In genomic region chr3:60076307-60076706, GRCh38 we compare ENCODE assay signal across 15 cellular contexts.
DNase-seq lines count a peak whose midpoint lies in the region; ATAC-seq and TF ChIP-seq lines count a peak whose summit lies in the region.
"Had no signal": no experiment of that assay in that cellular context is flagged by ENCODE, and none has a peak within 500 bp of the region (broad histone marks: within the 10 kb centered on the region; RNA-seq: fewer than 3 reads in every experiment).

No MANE protein-coding gene starts in this region.

- peak overlapping the region; percentile 75 for H3K4me3 Mint-ChIP-seq in activated naive CD4-positive, alpha-beta T cell treated with anti-CD3 and anti-CD28 coated beads for 36 hours
- H3K4me3 Mint-ChIP-seq in WTC11, result no peak overlapping the region
- H3K4me3 Mint-ChIP-seq: neural crest cell had no signal

- intact Hi-C loops in activated naive CD4-positive, alpha-beta T cell treated with anti-CD3 and anti-CD28 coated beads for 36 hours (cut with micrococcal nuclease), result loop anchor here (5.0 kb wide), 1 partner anchor 356 kb away; no protein-coding TSS in a partner anchor
- intact Hi-C loops in tibial artery (cut with DNase I; ENCODE audit: low total_unique reads), result no loop called here

- CTCF ChIA-PET in activated naive CD4-positive, alpha-beta T cell treated with anti-CD3 and anti-CD28 coated beads for 36 hours (lab: Charles Lee), result interaction anchor here (1.0 to 1.4 kb wide), 4 partner anchors 10 to 94 kb away, joined by 3 read pairs; no protein-coding TSS in a partner anchor
- CTCF ChIA-PET in WTC11 (lab: Charles Lee), result no interaction called here

- H3K4me1 Mint-ChIP-seq in activated naive CD4-positive, alpha-beta T cell treated with anti-CD3 and anti-CD28 coated beads for 36 hours (ENCODE audit: low read depth), result peaks cover 75% of the 10 kb centered on the region
- peaks cover 12% of the 10 kb centered on the region for H3K4me1 Mint-ChIP-seq in WTC11

- H3K9me3 Mint-ChIP-seq in activated naive CD4-positive, alpha-beta T cell treated with anti-CD3 and anti-CD28 coated beads for 36 hours, result peaks cover 5% of the 10 kb centered on the region
- H3K9me3 Mint-ChIP-seq in WTC11, result peaks cover 13% of the 10 kb centered on the region

- peaks cover 9% of the 10 kb centered on the region for H3K36me3 Mint-ChIP-seq in activated naive CD4-positive, alpha-beta T cell treated with anti-CD3 and anti-CD28 coated beads for 36 hours (ENCODE audit: low read depth)
- H3K36me3 Mint-ChIP-seq in WTC11, result 0 out of 2 replicates have a peak, but pooled peaks cover 3% of the 10 kb centered on the region

- POLR2A ChIA-PET in WTC11 (lab: Charles Lee), result no interaction called here

- H3K36me3 ChIP-seq in tibial artery, result no peaks in the 10 kb centered on the region
- H3K36me3 ChIP-seq: gastrocnemius medialis had no signal

- TF ChIP-seq CTCF in epithelial cell of proximal tubule (conservative IDR thresholded peaks at IDR 0.05; ENCODE audit: low read depth, low read length) (no peak), tibial artery (IDR thresholded peaks at IDR 0.05) (no peak), WTC11 (IDR thresholded peaks at IDR 0.05) (no peak)

- peak overlapping the region; percentile 98 for H3K27ac Mint-ChIP-seq in activated naive CD4-positive, alpha-beta T cell treated with anti-CD3 and anti-CD28 coated beads for 36 hours
- no peak overlapping the region for H3K27ac Mint-ChIP-seq in WTC11

- no peaks in the 10 kb centered on the region for H3K9me3 ChIP-seq in tibial artery
- H3K9me3 ChIP-seq: gastrocnemius medialis had no signal

- ATAC-seq in HG02763 (IDR thresholded peaks at IDR 0.05; ENCODE audit: unreplicated experiment) (no peak), WTC11 (no peak)
- ATAC-seq: gastrocnemius medialis, SK-N-SH treated with all-trans-retinoic acid at 6 μM for 48 hours had no signal

- no peaks in the 10 kb centered on the region for H3K27me3 ChIP-seq in tibial artery
- H3K27me3 ChIP-seq: gastrocnemius medialis had no signal

- no peak overlapping the region for H3K27ac ChIP-seq in tibial artery
- H3K27ac ChIP-seq: gastrocnemius medialis had no signal

- H3K4me1 ChIP-seq in tibial artery, result peaks cover 0 to 9% (median 0%) of the 10 kb centered on the region in 4 donors
- H3K4me1 ChIP-seq: gastrocnemius medialis had no signal

- DNase-seq in activated naive CD4-positive, alpha-beta T cell treated with anti-CD3 and anti-CD28 coated beads for 36 hours, result no peak
- DNase-seq in activated naive CD4-positive, alpha-beta T cell (lab: John Stamatoyannopoulos, UW), result no peak
- peak; percentile 49 for DNase-seq in OCI-M1 (lab: John Stamatoyannopoulos, UW)
- no peak for DNase-seq in epithelial cell of proximal tubule (ENCODE audit: low read depth)
- no peak for DNase-seq in tibial artery
- DNase-seq in HT-29 (ENCODE audit: low spot score), result no peak
- DNase-seq in WTC11 (ENCODE audit: low spot score), result no peak
- DNase-seq: anterior cingulate cortex, gastrocnemius medialis, GDM1, islet precursor cell, NCI-H146 had no signal

- H3K4me3 ChIP-seq in epithelial cell of proximal tubule (ENCODE audit: low read depth, low read length) (peak overlapping the region; percentile 9), tibial artery (peak overlapping the region; percentile 17 to 19)
- H3K4me3 ChIP-seq: gastrocnemius medialis had no signal

- H3K27me3 Mint-ChIP-seq in activated naive CD4-positive, alpha-beta T cell treated with anti-CD3 and anti-CD28 coated beads for 36 hours (ENCODE audit: low read depth), result no peaks in the 10 kb centered on the region
- no peaks in the 10 kb centered on the region for H3K27me3 Mint-ChIP-seq in WTC11 (ENCODE audit: low read depth)

TF ChIP-seq in WTC11, 78 proteins besides CTCF, POLR2A, EP300 and RAD21:
- TF ChIP-seq NFE2L1 (CRISPR knock-in tag; IDR thresholded peaks at IDR 0.05) (no peak), SMAD4 (CRISPR knock-in tag; IDR thresholded peaks at IDR 0.05) (no peak), NR1H2 (CRISPR knock-in tag; IDR thresholded peaks at IDR 0.05) (no peak), ERG (CRISPR knock-in tag; IDR thresholded peaks at IDR 0.05) (no peak)
